Comparison of ENCODE assay signal across 8 cellular contexts in the genomic region with DNA sequence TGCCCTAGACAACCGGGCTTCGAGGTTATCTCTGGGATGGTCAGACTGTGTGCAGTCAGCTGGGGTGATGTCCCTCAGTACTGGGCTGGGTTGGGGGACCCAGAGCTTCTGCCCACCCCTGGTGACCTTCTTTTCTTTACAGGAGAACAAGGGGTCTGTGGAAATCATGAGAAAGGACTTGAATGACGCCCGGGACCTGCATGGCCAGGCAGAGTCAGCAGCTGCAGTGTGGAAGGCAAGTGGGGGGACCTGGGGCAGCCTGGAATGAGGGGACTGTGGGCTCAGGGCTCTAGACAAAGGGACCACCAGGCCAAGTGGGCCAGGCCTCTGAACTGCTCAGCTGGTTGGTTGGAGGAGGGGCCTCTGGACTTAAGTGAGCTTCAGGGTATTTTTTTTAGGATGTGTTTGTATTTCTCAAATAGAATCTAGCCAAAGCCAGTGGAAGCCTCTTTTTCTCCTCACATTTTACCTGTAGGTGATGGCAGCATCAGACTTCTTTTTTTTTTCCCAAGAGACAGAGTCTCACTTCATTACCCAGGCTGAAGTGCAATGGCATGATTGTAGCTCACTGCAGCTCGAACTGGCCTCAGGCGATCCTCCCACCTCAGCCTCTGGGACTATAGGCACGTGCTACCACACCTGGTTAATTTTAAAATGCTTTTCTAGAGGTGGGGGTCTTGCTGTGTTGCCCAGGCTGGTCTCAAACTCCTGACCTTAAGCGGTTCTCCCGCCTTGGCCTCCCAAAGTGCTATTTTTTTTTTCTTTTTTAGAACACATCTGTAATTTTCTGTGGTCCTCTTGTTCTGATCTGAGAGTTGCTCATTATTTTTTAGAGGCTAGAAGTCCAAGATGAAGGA. TPM values are rescaled to one million over a fixed set of nuclear protein-coding genes. Genes with fewer than 3 reads are reported as not detected.
DNase-seq lines count a peak whose midpoint lies in the region; ATAC-seq and TF ChIP-seq lines count a peak whose summit lies in the region.

No MANE protein-coding gene starts in this region.

- no peak for TF ChIP-seq CTCF in WTC11 (IDR thresholded peaks at IDR 0.05)
- no peak for TF ChIP-seq CTCF in fibroblast of the aortic adventitia (IDR thresholded peaks at IDR 0.05; ENCODE audit: insufficient read depth, low read length)

- no peaks in the 10 kb centered on the region for H3K27me3 Mint-ChIP-seq in activated T-cell treated with anti-CD3 and anti-CD28 coated beads, Interleukin-2, amount 50 U/mL, for 72 hours (ENCODE audit: low read depth)
- peaks cover 2% of the 10 kb centered on the region; the same call in 1 of the 2 replicates for H3K27me3 Mint-ChIP-seq in WTC11 (ENCODE audit: low read depth)
- peaks cover 2% of the 10 kb centered on the region for H3K27me3 Mint-ChIP-seq in stimulated activated naive CD8-positive, alpha-beta T cell treated with anti-CD3 and anti-CD28 coated beads, Interleukin-15, amount 100 ng/mL, for 72 hours

- peak overlapping the region; percentile 94 for H3K27ac Mint-ChIP-seq in activated T-cell treated with anti-CD3 and anti-CD28 coated beads, Interleukin-2, amount 50 U/mL, for 72 hours
- no peak overlapping the region for H3K27ac Mint-ChIP-seq in WTC11
- H3K27ac Mint-ChIP-seq in stimulated activated naive CD8-positive, alpha-beta T cell treated with anti-CD3 and anti-CD28 coated beads, Interleukin-15, amount 100 ng/mL, for 72 hours: peak overlapping the region; percentile 99 to 100

- H3K36me3 Mint-ChIP-seq in activated T-cell treated with anti-CD3 and anti-CD28 coated beads, Interleukin-2, amount 50 U/mL, for 72 hours (ENCODE audit: insufficient read depth in 2 of 2): peaks cover 16 to 32% of the 10 kb centered on the region in 2 donors
- H3K36me3 Mint-ChIP-seq in WTC11: peaks cover 32% of the 10 kb centered on the region

- H3K9me3 Mint-ChIP-seq in activated T-cell treated with anti-CD3 and anti-CD28 coated beads, Interleukin-2, amount 50 U/mL, for 72 hours: no peaks in the 10 kb centered on the region
- no peaks in the 10 kb centered on the region for H3K9me3 Mint-ChIP-seq in WTC11
- no peaks in the 10 kb centered on the region for H3K9me3 Mint-ChIP-seq in stimulated activated naive CD8-positive, alpha-beta T cell treated with anti-CD3 and anti-CD28 coated beads, Interleukin-15, amount 100 ng/mL, for 72 hours

- DNase-seq in activated T-cell treated with anti-CD3 and anti-CD28 coated beads, Interleukin-2, amount 50 U/mL, for 72 hours: no peak
- no peak for DNase-seq in activated T-cell treated with anti-CD3 and anti-CD28 coated beads, Interleukin-2, amount 50 U/mL, for 1 hour
- DNase-seq in WTC11 (ENCODE audit: low spot score): no peak
- DNase-seq in fibroblast of the aortic adventitia (ENCODE audit: low read depth): no peak
- DNase-seq in stimulated activated naive CD8-positive, alpha-beta T cell treated with anti-CD3 and anti-CD28 coated beads, Interleukin-15, amount 100 ng/mL, for 72 hours: no peak
- DNase-seq in NCI-H524 treated with DMSO at 0.1 percent for 48 hours (lab: John Stamatoyannopoulos, UW): no peak

- POLR2A ChIA-PET in WTC11 (lab: Charles Lee): interaction anchor here (2.0 kb wide), 1 partner anchor 32 kb away, joined by 7 read pairs; a partner anchor contains a TSS

- peaks cover 26% of the 10 kb centered on the region for H3K4me1 Mint-ChIP-seq in activated T-cell treated with anti-CD3 and anti-CD28 coated beads, Interleukin-2, amount 50 U/mL, for 72 hours (ENCODE audit: low read depth)
- H3K4me1 Mint-ChIP-seq in WTC11: peaks cover 5% of the 10 kb centered on the region; the same call in 1 of the 2 replicates
- H3K4me1 Mint-ChIP-seq in stimulated activated naive CD8-positive, alpha-beta T cell treated with anti-CD3 and anti-CD28 coated beads, Interleukin-15, amount 100 ng/mL, for 72 hours: peaks cover 55% of the 10 kb centered on the region

- peak overlapping the region; percentile 85 to 96 for H3K4me3 Mint-ChIP-seq in activated T-cell treated with anti-CD3 and anti-CD28 coated beads, Interleukin-2, amount 50 U/mL, for 72 hours
- H3K4me3 Mint-ChIP-seq in WTC11: peak overlapping the region; percentile 83
- H3K4me3 Mint-ChIP-seq in stimulated activated naive CD8-positive, alpha-beta T cell treated with anti-CD3 and anti-CD28 coated beads, Interleukin-15, amount 100 ng/mL, for 72 hours: peak overlapping the region; percentile 87 to 98

- no peak for ATAC-seq in activated T-cell treated with anti-CD3 and anti-CD28 coated beads, Interleukin-2, amount 50 U/mL, for 72 hours (replicated peaks in 1 of 2)
- ATAC-seq in WTC11: no peak
- ATAC-seq in stimulated activated naive CD8-positive, alpha-beta T cell treated with anti-CD3 and anti-CD28 coated beads, Interleukin-15, amount 100 ng/mL, for 72 hours: no peak
- no peak for ATAC-seq in GM18511 (IDR thresholded peaks at IDR 0.05; ENCODE audit: unreplicated experiment)
- no peak for ATAC-seq in GM21723 (IDR thresholded peaks at IDR 0.05; ENCODE audit: unreplicated experiment)

- H3K4me3 ChIP-seq in fibroblast of the aortic adventitia (ENCODE audit: low read depth, low read length): peak overlapping the region; percentile 86

- CTCF ChIA-PET in WTC11 (lab: Charles Lee): no interaction called here

TF ChIP-seq in WTC11, 78 proteins besides CTCF, POLR2A, EP300 and RAD21:
- TF ChIP-seq HMGXB4 (CRISPR knock-in tag; IDR thresholded peaks at IDR 0.05) (no peak), MXD4 (CRISPR knock-in tag; IDR thresholded peaks at IDR 0.05; ENCODE audit: borderline replicate concordance) (no peak), ARID4B (CRISPR knock-in tag; IDR thresholded peaks at IDR 0.05; ENCODE audit: borderline replicate concordance) (no peak), RORB (CRISPR knock-in tag; IDR thresholded peaks at IDR 0.05) (no peak), ZBTB21 (CRISPR knock-in tag; IDR thresholded peaks at IDR 0.05; ENCODE audit: borderline replicate concordance) (no peak), ZNF121 (CRISPR knock-in tag; IDR thresholded peaks at IDR 0.05) (no peak)

RNA-seq across cellular contexts. Expression of gene RNF187, which starts 1.9 kb away (rescaled TPM):
- total RNA-seq in activated T-cell treated with anti-CD3 and anti-CD28 coated beads, Interleukin-2, amount 50 U/mL, for 72 hours: 100 to 1,000 TPM; 306 to 339 TPM
- total RNA-seq in WTC11 (2021) (121 to 141 TPM (median 121 TPM) in 3 replicates), fibroblast of the aortic adventitia (ENCODE audit: low replicate concordance) (39.8 and 78.7 TPM in 2 replicates)
